Comparison of ENCODE assay signal across 13 cellular contexts in genomic region chr1:244735404-244735803, GRCh38.
DNase-seq lines count a peak whose midpoint lies in the region; ATAC-seq and TF ChIP-seq lines count a peak whose summit lies in the region.
"Had no signal": no experiment of that assay in that cellular context is flagged by ENCODE, and none has a peak within 500 bp of the region (broad histone marks: within the 10 kb centered on the region; RNA-seq: fewer than 3 reads in every experiment).

No MANE protein-coding gene starts in this region.

- H2AFZ ChIP-seq in OCI-LY7 (ENCODE audit: low read length): no peak overlapping the region

- H3K4me1 ChIP-seq in HUES64 (ENCODE audit: insufficient read depth, low read length) (peaks cover 4% of the 10 kb centered on the region; the same call in 1 of the 2 replicates), OCI-LY7 (ENCODE audit: insufficient read depth, low read length, poor library complexity, severe bottlenecking) (no peaks in the 10 kb centered on the region), gastroesophageal sphincter (peaks cover 0 to 7% (median 0%) of the 10 kb centered on the region in 3 donors)
- H3K4me1 ChIP-seq: left ventricle myocardium inferior had no signal

- in situ Hi-C loops in Caki2 (cut with HindIII; ENCODE audit: low pct_unique_long_range_greater_than_20kb, low sequenced_read_pairs): no loop called here

- no peaks in the 10 kb centered on the region for H3K9me2 ChIP-seq in OCI-LY7 (ENCODE audit: insufficient read depth, low read length)

- ATAC-seq in gastroesophageal sphincter (no peak), HG02588 (IDR thresholded peaks at IDR 0.05; ENCODE audit: unreplicated experiment) (no peak)

- H4K20me1 ChIP-seq in OCI-LY7 (ENCODE audit: insufficient read depth, low read length): no peaks in the 10 kb centered on the region

- peak; percentile 13 for DNase-seq in Caki2 (ENCODE audit: low read depth)
- DNase-seq in WERI-Rb-1: peak; percentile 46
- DNase-seq in iris pigment epithelial cell (ENCODE audit: low read depth): peak; percentile 34
- no peak for DNase-seq in OCI-LY7 (ENCODE audit: low spot score)
- no peak for DNase-seq in stimulated activated CD4-positive, alpha-beta T cell treated with anti-CD3 and anti-CD28 coated beads, Interleukin-4, amount 100 ng/mL, for 1 hour
- DNase-seq: left ventricle myocardium inferior; NCI-H1930; occipital lobe; stimulated activated naive CD4-positive, alpha-beta T cell had no signal

- CTCF ChIA-PET in OCI-LY7 (lab: Charles Lee; ENCODE audit: unreplicated experiment): no interaction called here

- H3K79me2 ChIP-seq in OCI-LY7 (ENCODE audit: insufficient read depth, low read depth, low read length): no peaks in the 10 kb centered on the region

- H3K9me3 ChIP-seq in HUES64 (ENCODE audit: insufficient read depth, low read depth, low read length) (peaks cover 9% of the 10 kb centered on the region), WERI-Rb-1 (ENCODE audit: severe bottlenecking) (peaks cover 26% of the 10 kb centered on the region), OCI-LY7 (ENCODE audit: low read length) (0 out of 2 replicates have a peak, but pooled peaks cover 4% of the 10 kb centered on the region), gastroesophageal sphincter (no peaks in the 10 kb centered on the region)
- H3K9me3 ChIP-seq: left ventricle myocardium inferior had no signal

- H3K36me3 ChIP-seq in HUES64 (ENCODE audit: insufficient read depth, low read length) (no peaks in the 10 kb centered on the region), WERI-Rb-1 (0 out of 2 replicates have a peak, but pooled peaks cover 2% of the 10 kb centered on the region), OCI-LY7 (ENCODE audit: insufficient read depth, low read length) (no peaks in the 10 kb centered on the region), gastroesophageal sphincter (no peaks in the 10 kb centered on the region)
- H3K36me3 ChIP-seq: left ventricle myocardium inferior had no signal

- H3K27me3 ChIP-seq in HUES64 (ENCODE audit: insufficient read depth, low read length): peaks cover 11% of the 10 kb centered on the region
- H3K27me3 ChIP-seq in WERI-Rb-1 (ENCODE audit: insufficient read depth, low read depth, severe bottlenecking): no peaks in the 10 kb centered on the region
- no peaks in the 10 kb centered on the region for H3K27me3 ChIP-seq in gastroesophageal sphincter

- no peak for TF ChIP-seq POLR2A in gastroesophageal sphincter (IDR thresholded peaks at IDR 0.05)

- intact Hi-C loops in OCI-LY7 (cut with micrococcal nuclease; ENCODE audit: unreplicated experiment): no loop called here

- TF ChIP-seq CTCF in WERI-Rb-1 (IDR thresholded peaks at IDR 0.05; ENCODE audit: low read depth, low read length): no peak
- no peak for TF ChIP-seq CTCF in OCI-LY7 (conservative IDR thresholded peaks at IDR 0.05; ENCODE audit: low read length)
- TF ChIP-seq CTCF in gastroesophageal sphincter (IDR thresholded peaks at IDR 0.05): no peak

- POLR2A ChIA-PET in OCI-LY7 (lab: Charles Lee): interaction anchor here (0.7 to 1.1 kb wide), 2 partner anchors 8 to 114 kb away, joined by 3 read pairs; no protein-coding TSS in a partner anchor

- no peak for TF ChIP-seq EP300 in gastroesophageal sphincter (IDR thresholded peaks at IDR 0.05)

- H3K27ac ChIP-seq in HUES64 (ENCODE audit: low read depth, low read length) (peak overlapping the region; percentile 42; the same call in 1 of the 2 replicates), WERI-Rb-1 (peak overlapping the region; percentile 51), OCI-LY7 (ENCODE audit: low read depth, low read length, poor library complexity, severe bottlenecking) (no peak overlapping the region), gastroesophageal sphincter (no peak overlapping the region)
- H3K27ac ChIP-seq: left ventricle myocardium inferior, VCaP had no signal

- BruUV-seq in OCI-LY7 (replicated peaks; lab: Mats Ljungman, UMichigan): no TSS peak

- H3K4me3 ChIP-seq in HUES64 (ENCODE audit: low read length): no peak overlapping the region
- H3K4me3 ChIP-seq in WERI-Rb-1 (ENCODE audit: low read depth, low read length): no peak overlapping the region
- H3K4me3 ChIP-seq in OCI-LY7 (ENCODE audit: low read depth, low read length, poor library complexity, severe bottlenecking): no peak overlapping the region
- H3K4me3 ChIP-seq in gastroesophageal sphincter: no peak overlapping the region
- H3K4me3 ChIP-seq: left ventricle myocardium inferior had no signal

- no peak overlapping the region for H3K4me2 ChIP-seq in OCI-LY7 (ENCODE audit: low read length)

- WGBS in HUES64: 94% methylated on average over 6 of the region's 6 CpGs
- WGBS in gastroesophageal sphincter (ENCODE audit: low coverage in 1 of 2), 2 donors: 80 to 93% methylated on average over 1 to 3 of the region's 6 CpGs

- peak overlapping the region; percentile 9; the same call in 1 of the 2 replicates for H3K9ac ChIP-seq in HUES64 (ENCODE audit: low read depth, low read length)

Comparison
In these comparisons a context has a peak if more than half of its experiments do, and no peak if none do; other contexts are left out.
1. DNase-seq: peak in Caki2 (single experiment), WERI-Rb-1 (single experiment) and iris pigment epithelial cell (single experiment); none in OCI-LY7 (single experiment) and stimulated activated CD4-positive, alpha-beta T cell treated with anti-CD3 and anti-CD28 coated beads, Interleukin-4, amount 100 ng/mL, for 1 hour (single experiment).
2. H3K27ac ChIP-seq: peak in HUES64 (single experiment) and WERI-Rb-1 (single experiment); none in OCI-LY7 (single experiment) and gastroesophageal sphincter (0 of 4).